Comparison of ENCODE assay signal across 15 cellular contexts in the genomic region with DNA sequence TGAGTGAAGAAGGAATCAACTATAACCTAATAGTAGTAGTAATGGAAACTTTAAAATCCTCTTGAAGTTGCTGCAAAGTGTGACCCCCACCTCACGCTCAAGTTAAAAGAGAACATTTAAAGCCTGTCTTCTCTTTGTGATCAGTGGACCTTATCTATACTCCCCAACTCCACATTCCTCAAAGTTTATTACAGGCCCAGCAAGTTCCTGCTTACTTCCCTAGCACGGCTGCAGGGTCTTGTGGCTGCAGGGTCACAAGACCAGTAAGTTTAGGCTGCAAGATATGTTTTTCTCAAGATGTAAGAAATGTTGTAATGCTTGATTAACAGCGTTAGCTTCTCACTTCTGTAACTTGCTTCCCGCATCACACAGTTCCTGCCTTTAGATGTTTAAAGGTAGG.
"Had no signal": no experiment of that assay in that cellular context is flagged by ENCODE, and none has a peak within 500 bp of the region (broad histone marks: within the 10 kb centered on the region; RNA-seq: fewer than 3 reads in every experiment).

No MANE protein-coding gene starts in this region.

- H3K27ac Mint-ChIP-seq: activated CD4-positive, alpha-beta memory T cell treated with anti-CD3 and anti-CD28 coated beads for 36 hours; activated T-cell treated with anti-CD3 and anti-CD28 coated beads, Interleukin-2, amount 50 U/mL, for 72 hours had no signal

- H3K36me3 ChIP-seq: cardiac muscle cell had no signal

- H3K4me3 ChIP-seq: cardiac muscle cell, coronary artery, gastroesophageal sphincter had no signal

- ATAC-seq: activated T-cell treated with anti-CD3 and anti-CD28 coated beads, Interleukin-2, amount 50 U/mL, for 72 hours; gastroesophageal sphincter had no signal

- H3K27me3 Mint-ChIP-seq: activated CD4-positive, alpha-beta memory T cell treated with anti-CD3 and anti-CD28 coated beads for 36 hours; naive B cell had no signal

- H3K4me3 Mint-ChIP-seq: activated CD4-positive, alpha-beta memory T cell treated with anti-CD3 and anti-CD28 coated beads for 36 hours; activated T-cell treated with anti-CD3 and anti-CD28 coated beads, Interleukin-2, amount 50 U/mL, for 72 hours; naive B cell had no signal

- H3K9me3 ChIP-seq: gastroesophageal sphincter, SK-N-SH had no signal

- H3K9ac ChIP-seq: parathyroid adenoma, SK-N-SH had no signal

- FAIRE-seq: keratinocyte, TTC549 had no signal

- DNase-seq: activated CD4-positive, alpha-beta memory T cell treated with anti-CD3 and anti-CD28 coated beads for 36 hours; activated CD4-positive, alpha-beta T cell treated with anti-CD3 and anti-CD28 coated beads for 1 hour; activated T-cell treated with anti-CD3 and anti-CD28 coated beads, Interleukin-2, amount 50 U/mL, for 72 hours; effector CD8-positive, alpha-beta T cell; naive B cell; retina; SK-N-SH; stimulated activated CD4-positive, alpha-beta T cell treated with anti-CD3 and anti-CD28 coated beads, Interleukin-15, amount 100 ng/mL, for 24 hours; stimulated activated CD4-positive, alpha-beta T cell treated with anti-CD3 and anti-CD28 coated beads, Interleukin-4, amount 100 ng/mL, for 24 hours had no signal

- H3K4me1 ChIP-seq: gastroesophageal sphincter, parathyroid adenoma had no signal

- H3K36me3 Mint-ChIP-seq: naive B cell had no signal

- H3K27me3 ChIP-seq: cardiac muscle cell, gastroesophageal sphincter had no signal

- H3K9me3 Mint-ChIP-seq: activated CD4-positive, alpha-beta memory T cell treated with anti-CD3 and anti-CD28 coated beads for 36 hours; activated T-cell treated with anti-CD3 and anti-CD28 coated beads, Interleukin-2, amount 50 U/mL, for 72 hours; naive B cell had no signal

- H3K27ac ChIP-seq: cardiac muscle cell, coronary artery, gastroesophageal sphincter, parathyroid adenoma had no signal
